Comparison of ENCODE assay signal across 12 cellular contexts in genomic region chr7:25456467-25457171, GRCh38.
DNase-seq lines count a peak whose midpoint lies in the region; ATAC-seq and TF ChIP-seq lines count a peak whose summit lies in the region.
"Had no signal": no experiment of that assay in that cellular context is flagged by ENCODE, and none has a peak within 500 bp of the region (broad histone marks: within the 10 kb centered on the region; RNA-seq: fewer than 3 reads in every experiment).

No MANE protein-coding gene starts in this region.

- H3K36me3 Mint-ChIP-seq in endothelial cell (ENCODE audit: low read depth, unreplicated experiment), result no peaks in the 10 kb centered on the region
- H3K36me3 Mint-ChIP-seq: CD4-positive, alpha-beta memory T cell had no signal

- H3K4me3 ChIP-seq in gastroesophageal sphincter (no peak overlapping the region), prostate gland (no peak overlapping the region)

- peaks cover 2% of the 10 kb centered on the region for H3K27me3 Mint-ChIP-seq in endothelial cell (ENCODE audit: unreplicated experiment)

- peak; percentile 21 for DNase-seq in DMS 273 treated with DMSO at 0.1 percent for 48 hours (lab: John Stamatoyannopoulos, UW)
- DNase-seq in NCI-H2029 (lab: John Stamatoyannopoulos, UW), result peak; percentile 1
- DNase-seq in prostate gland (ENCODE audit: low spot score), result peak; percentile 79
- DNase-seq in activated CD8-positive, alpha-beta memory T cell treated with anti-CD3 and anti-CD28 coated beads for 24 hours, result no peak
- DNase-seq in endothelial cell (ENCODE audit: low spot score), result no peak
- no peak for DNase-seq in stimulated activated CD8-positive, alpha-beta memory T cell treated with anti-CD3 and anti-CD28 coated beads, Interleukin-4, amount 100 ng/mL, for 48 hours
- no peak for DNase-seq in posterior vena cava (ENCODE audit: low spot score)
- DNase-seq: CD4-positive, alpha-beta memory T cell; KG1; T1000 had no signal

- H3K9me3 ChIP-seq in gastroesophageal sphincter (no peaks in the 10 kb centered on the region), prostate gland (no peaks in the 10 kb centered on the region)

- peak overlapping the region in 3 of 4 donors; percentile 3 to 64 (median 40) for H3K27ac ChIP-seq in gastroesophageal sphincter
- peak overlapping the region; percentile 49 to 72 for H3K27ac ChIP-seq in prostate gland

- H3K27me3 ChIP-seq in gastroesophageal sphincter (no peaks in the 10 kb centered on the region), prostate gland (replicated peaks; ENCODE audit: insufficient read depth) (no peaks in the 10 kb centered on the region)

- TF ChIP-seq EP300 in gastroesophageal sphincter (IDR thresholded peaks at IDR 0.05), result no peak

- intact Hi-C loops in prostate gland (cut with DNase I) (no loop called here), posterior vena cava (cut with DNase I) (no loop called here)

- H3K4me1 ChIP-seq in gastroesophageal sphincter (peaks cover 0 to 30% (median 3%) of the 10 kb centered on the region in 3 donors), prostate gland (replicated peaks) (peaks cover 14% of the 10 kb centered on the region)

- TF ChIP-seq CTCF in gastroesophageal sphincter (IDR thresholded peaks at IDR 0.05), result no peak
- TF ChIP-seq CTCF in prostate gland (IDR thresholded peaks at IDR 0.05), result no peak
- no peak for TF ChIP-seq CTCF in endothelial cell (IDR thresholded peaks at IDR 0.05; ENCODE audit: unreplicated experiment)

- 44 to 46% methylated on average over 3 to 8 of the region's 8 CpGs for WGBS in gastroesophageal sphincter (ENCODE audit: low coverage in 1 of 2), 2 donors
- 36% methylated on average over 8 of the region's 8 CpGs for WGBS in prostate gland

- no peak for TF ChIP-seq POLR2A in gastroesophageal sphincter (IDR thresholded peaks at IDR 0.05)
- TF ChIP-seq POLR2A in prostate gland (IDR thresholded peaks at IDR 0.05), result no peak

- H3K4me3 Mint-ChIP-seq in endothelial cell (ENCODE audit: unreplicated experiment), result no peak overlapping the region
- H3K4me3 Mint-ChIP-seq: CD4-positive, alpha-beta memory T cell had no signal

- H3K4me1 Mint-ChIP-seq in endothelial cell (ENCODE audit: unreplicated experiment), result peaks cover 10% of the 10 kb centered on the region
- H3K4me1 Mint-ChIP-seq: CD4-positive, alpha-beta memory T cell had no signal

- no peaks in the 10 kb centered on the region for H3K36me3 ChIP-seq in gastroesophageal sphincter
- no peaks in the 10 kb centered on the region for H3K36me3 ChIP-seq in prostate gland

- H3K9me3 Mint-ChIP-seq in endothelial cell (ENCODE audit: unreplicated experiment), result no peaks in the 10 kb centered on the region
- H3K9me3 Mint-ChIP-seq: CD4-positive, alpha-beta memory T cell had no signal

- ATAC-seq in gastroesophageal sphincter, result peak; percentile 63
- ATAC-seq: HCT116 had no signal

- H3K27ac Mint-ChIP-seq in endothelial cell (ENCODE audit: unreplicated experiment), result no peak overlapping the region
- H3K27ac Mint-ChIP-seq: CD4-positive, alpha-beta memory T cell had no signal

Comparison
In these comparisons a context has a peak if more than half of its experiments do, and no peak if none do; other contexts are left out.
1. DNase-seq: peak in DMS 273 treated with DMSO at 0.1 percent for 48 hours (single experiment), NCI-H2029 (single experiment) and prostate gland (single experiment); none in activated CD8-positive, alpha-beta memory T cell treated with anti-CD3 and anti-CD28 coated beads for 24 hours (single experiment), endothelial cell (single experiment), stimulated activated CD8-positive, alpha-beta memory T cell treated with anti-CD3 and anti-CD28 coated beads, Interleukin-4, amount 100 ng/mL, for 48 hours (single experiment) and posterior vena cava (single experiment).